1 cellular context compared by ENCODE assay signal in the genomic region with DNA sequence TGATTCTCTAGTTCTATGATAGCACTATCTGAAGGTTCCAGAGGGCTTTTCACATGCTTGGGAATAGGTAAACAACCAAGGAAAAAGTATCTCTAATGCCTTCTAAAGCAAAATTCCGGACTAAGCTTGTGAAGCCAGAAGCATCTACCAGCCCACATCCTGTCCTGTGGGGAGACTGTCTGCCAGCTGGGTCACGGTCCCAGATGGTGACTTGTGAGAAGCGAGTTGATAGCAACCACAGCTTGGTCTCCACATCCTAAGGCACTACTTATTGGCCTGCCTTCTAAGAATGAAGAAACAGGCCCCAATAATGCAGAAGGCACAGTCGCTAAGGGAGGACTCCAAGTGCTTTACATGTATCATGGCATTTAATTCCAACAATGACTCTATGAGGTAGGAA.
TF ChIP-seq lines count a peak whose summit lies in the region.

No MANE protein-coding gene starts in this region.

TF ChIP-seq in HEK293T, 16 proteins besides CTCF, POLR2A, EP300 and RAD21 (continued from another document):
- TF ChIP-seq BHLHE40 (IDR thresholded peaks at IDR 0.05; ENCODE audit: borderline replicate concordance) = no peak
